ENCODE assay signal across 24 cellular contexts in genomic region chr11:134110252-134110651, GRCh38.
"Had no signal": no experiment of that assay in that cellular context is flagged by ENCODE, and none has a peak within 500 bp of the region (broad histone marks: within the 10 kb centered on the region; RNA-seq: fewer than 3 reads in every experiment).

No MANE protein-coding gene starts in this region.

- H3K9me3 ChIP-seq: ovary had no signal

- H3K27me3 Mint-ChIP-seq: progenitor cell of endocrine pancreas; stimulated activated memory B cell treated with anti-CD40 and anti-IgM and Interleukin-4, amounts not matched to agents 10 μg/mL and 1 μg/mL and 100 μg/mL, for 72 hours; stimulated activated naive CD8-positive, alpha-beta T cell treated with anti-CD3 and anti-CD28 coated beads, Interleukin-15, amount 100 ng/mL, for 72 hours had no signal

- FAIRE-seq: small intestine had no signal

- H3K4me3 Mint-ChIP-seq: mesothelial cell of epicardium; naive thymus-derived CD4-positive, alpha-beta T cell; natural killer cell treated with Interleukin-12 subunit alpha and Interleukin-12 subunit beta and Interleukin-15 and Interleukin-18, amount 100 ng/mL, for 72 hours; stimulated activated memory B cell treated with anti-CD40 and anti-IgM and Interleukin-4, amounts not matched to agents 10 μg/mL and 1 μg/mL and 100 μg/mL, for 72 hours; stimulated activated naive CD8-positive, alpha-beta T cell treated with anti-CD3 and anti-CD28 coated beads, Interleukin-15, amount 100 ng/mL, for 72 hours; type B pancreatic cell had no signal

- H3K4me1 Mint-ChIP-seq: mesothelial cell of epicardium; naive thymus-derived CD4-positive, alpha-beta T cell; stimulated activated naive CD8-positive, alpha-beta T cell treated with anti-CD3 and anti-CD28 coated beads, Interleukin-15, amount 100 ng/mL, for 72 hours had no signal

- H3K4me1 ChIP-seq: left ventricle myocardium inferior, sigmoid colon, spleen, tibial nerve, uterus had no signal

- H3K36me3 ChIP-seq: ovary, sigmoid colon, uterus had no signal

- ATAC-seq: naive thymus-derived CD4-positive, alpha-beta T cell; natural killer cell treated with Interleukin-12 subunit alpha and Interleukin-12 subunit beta and Interleukin-15 and Interleukin-18, amount 100 ng/mL, for 72 hours; right cardiac atrium; stimulated activated memory B cell treated with anti-CD40 and anti-IgM and Interleukin-4, amounts not matched to agents 10 μg/mL and 1 μg/mL and 100 μg/mL, for 72 hours; stimulated activated naive CD8-positive, alpha-beta T cell treated with anti-CD3 and anti-CD28 coated beads, Interleukin-15, amount 100 ng/mL, for 72 hours had no signal

- H3K27ac ChIP-seq: left ventricle myocardium inferior, ovary, sigmoid colon, spleen, tibial nerve had no signal

- H3K27ac Mint-ChIP-seq: mesothelial cell of epicardium; naive thymus-derived CD4-positive, alpha-beta T cell; natural killer cell treated with Interleukin-12 subunit alpha and Interleukin-12 subunit beta and Interleukin-15 and Interleukin-18, amount 100 ng/mL, for 72 hours; progenitor cell of endocrine pancreas; stimulated activated memory B cell treated with anti-CD40 and anti-IgM and Interleukin-4, amounts not matched to agents 10 μg/mL and 1 μg/mL and 100 μg/mL, for 72 hours; stimulated activated naive CD8-positive, alpha-beta T cell treated with anti-CD3 and anti-CD28 coated beads, Interleukin-15, amount 100 ng/mL, for 72 hours; type B pancreatic cell had no signal

- DNase-seq: hypothalamus; islet precursor cell; left ventricle myocardium inferior; mesendoderm; naive thymus-derived CD4-positive, alpha-beta T cell; ovary; right cardiac atrium; sigmoid colon; small intestine; spleen; stimulated activated CD4-positive, alpha-beta T cell treated with anti-CD3 and anti-CD28 coated beads, Interleukin-2, amount 100 ng/mL, for 48 hours; stimulated activated CD4-positive, alpha-beta T cell treated with anti-CD3 and anti-CD28 coated beads, Interleukin-4, amount 100 ng/mL, for 4 hours; stimulated activated CD8-positive, alpha-beta memory T cell treated with anti-CD3 and anti-CD28 coated beads, Interleukin-4, amount 100 ng/mL, for 48 hours; stimulated activated naive CD4-positive, alpha-beta T cell treated with Interleukin-2 at 50 U/mL for 16 hours; stimulated activated naive CD8-positive, alpha-beta T cell treated with anti-CD3 and anti-CD28 coated beads, Interleukin-15, amount 100 ng/mL, for 72 hours; substantia nigra; uterus had no signal

- H3K27me3 ChIP-seq: ovary, sigmoid colon, spleen, tibial nerve, uterus had no signal

- H3K4me3 ChIP-seq: left ventricle myocardium inferior, lung, ovary, sigmoid colon, spleen, tibial nerve, uterus had no signal
